Comparison of ENCODE assay signal across 5 cellular contexts in genomic region chr14:71923471-71923870, GRCh38. TPM values are rescaled to one million over a fixed set of nuclear protein-coding genes. Genes with fewer than 3 reads are reported as not detected.
"Had no signal": no experiment of that assay in that cellular context is flagged by ENCODE, and none has a peak within 500 bp of the region (broad histone marks: within the 10 kb centered on the region; RNA-seq: fewer than 3 reads in every experiment).

No MANE protein-coding gene starts in this region.

- DNase-seq: GOT3, H9, HCEC 1CT, IMR-90 had no signal

- H3K27ac Mint-ChIP-seq: H9 had no signal

- H3K4me3 Mint-ChIP-seq: H9 had no signal

- H3K9me3 Mint-ChIP-seq: H9 had no signal

RNA-seq across cellular contexts. Expression of gene RGS6, which starts 8.8 kb away (rescaled TPM):
- total RNA-seq: HT-29, IMR-90 had no signal
- polyA plus RNA-seq: IMR-90 had no signal
